Comparison of ENCODE assay signal across 10 cellular contexts in the genomic region with DNA sequence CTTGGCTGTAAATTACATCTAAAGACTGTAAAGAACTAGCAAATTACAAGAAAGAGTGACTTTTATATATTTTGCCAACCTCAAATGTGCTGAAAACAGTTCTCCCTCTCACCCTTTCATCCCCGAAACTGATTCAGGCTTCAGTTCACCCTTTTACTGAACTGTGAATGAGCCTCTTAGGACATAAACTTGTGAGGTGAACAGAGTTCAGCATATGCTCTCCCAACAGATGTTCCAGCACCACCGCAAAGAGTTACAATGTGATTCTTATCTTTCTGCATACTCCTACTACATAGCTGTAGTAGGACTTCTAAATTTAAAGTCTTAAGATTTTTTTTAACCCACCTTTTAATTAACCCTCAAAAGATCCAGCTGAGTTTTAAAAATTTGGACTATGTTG. TPM values are rescaled to one million over a fixed set of nuclear protein-coding genes. Genes with fewer than 3 reads are reported as not detected.
DNase-seq lines count a peak whose midpoint lies in the region; ATAC-seq, FAIRE-seq and TF ChIP-seq lines count a peak whose summit lies in the region.
"Had no signal": no experiment of that assay in that cellular context is flagged by ENCODE, and none has a peak within 500 bp of the region (broad histone marks: within the 10 kb centered on the region; RNA-seq: fewer than 3 reads in every experiment).

No MANE protein-coding gene starts in this region.

- no peaks in the 10 kb centered on the region for H3K36me3 ChIP-seq in lower lobe of right lung

- TF ChIP-seq CTCF in A549 (IDR thresholded peaks at IDR 0.05) (no peak), HFF-Myc (IDR thresholded peaks at IDR 0.05; ENCODE audit: low read depth, low read length, missing control alignments) (no peak), lower lobe of right lung (IDR thresholded peaks at IDR 0.05) (no peak)

- POLR2A ChIA-PET in A549 (lab: Yijun Ruan, JAX): no interaction called here
- POLR2A ChIA-PET in HEK293T (lab: Yijun Ruan, JAX): no interaction called here

- H3K4me1 ChIP-seq in A549: peaks cover 11% of the 10 kb centered on the region; the same call in 1 of the 3 replicates
- peaks cover 29% of the 10 kb centered on the region for H3K4me1 ChIP-seq in lower lobe of right lung

- no peaks in the 10 kb centered on the region for H3K27me3 ChIP-seq in lower lobe of right lung (ENCODE audit: low read depth)

- whole genome bisulfite sequencing in A549 (ENCODE audit: missing lambda C conversion rate): 60% methylated on average over 2 of the region's 2 CpGs

- TF ChIP-seq RAD21 in A549 (conservative IDR thresholded peaks at IDR 0.05 in 1 of 2, IDR thresholded peaks at IDR 0.05 in 1 of 2): no peak

- H3K9me3 ChIP-seq in A549: no peaks in the 10 kb centered on the region
- H3K9me3 ChIP-seq in lower lobe of right lung: no peaks in the 10 kb centered on the region

- intact Hi-C loops in lower lobe of right lung (cut with DNase I): no loop called here

- DNase-seq in A549 (ENCODE audit: low read depth in 1 of 2, low spot score in 1 of 2): no peak
- DNase-seq in HFF-Myc (ENCODE audit: extremely low read depth, low read depth): no peak
- DNase-seq in amniotic epithelial cell (ENCODE audit: low read depth): peak; percentile 80
- DNase-seq in lower lobe of right lung: no peak
- DNase-seq in kidney glomerular epithelial cell (lab: John Stamatoyannopoulos, UW): no peak
- DNase-seq in HEK293T (ENCODE audit: extremely low spot score): no peak
- no peak for DNase-seq in NCI-H1417 treated with DMSO at 0.1 percent for 48 hours (lab: John Stamatoyannopoulos, UW)
- DNase-seq: NCI-H2227 treated with DMSO at 0.1 percent for 48 hours; stimulated activated CD8-positive, alpha-beta memory T cell treated with anti-CD3 and anti-CD28 coated beads, Interleukin-4, amount 100 ng/mL, for 48 hours had no signal

- peak overlapping the region in 1 of 2 experiments; percentile 99; a peak in 1 of 6 replicates for H3K27ac ChIP-seq in A549
- H3K27ac ChIP-seq in lower lobe of right lung: no peak overlapping the region

- CTCF ChIA-PET in A549 (lab: Yijun Ruan, JAX) (interaction anchor here (0.8 to 1.3 kb wide), 2 partner anchors 96 to 100 kb away, joined by 4 read pairs; no protein-coding TSS in a partner anchor), HEK293T (lab: Yijun Ruan, JAX) (interaction anchor here (0.8 to 1.2 kb wide), 2 partner anchors 96 to 495 kb away, joined by 3 read pairs; no protein-coding TSS in a partner anchor)

- TF ChIP-seq POLR2A in A549 (IDR thresholded peaks at IDR 0.05; ENCODE audit: low read length): no peak

- FAIRE-seq in A549 (lab: Jason Lieb, UNC): no peak

- TF ChIP-seq EP300 in A549 (IDR thresholded peaks at IDR 0.05): no peak

- peak overlapping the region; percentile 84 for H3K4me2 ChIP-seq in A549

- H3K4me3 ChIP-seq in A549: peak overlapping the region; percentile 92
- peak overlapping the region; percentile 76 for H3K4me3 ChIP-seq in HFF-Myc (replicated peaks; ENCODE audit: low read depth, low read length)
- peak overlapping the region; percentile 92 for H3K4me3 ChIP-seq in lower lobe of right lung

- ATAC-seq in A549 (no peak), lower lobe of right lung (no peak), GM19023 (IDR thresholded peaks at IDR 0.05; ENCODE audit: unreplicated experiment) (no peak)

TF ChIP-seq in A549, 52 proteins besides CTCF, POLR2A, EP300 and RAD21:
- TF ChIP-seq RNF2 (IDR thresholded peaks at IDR 0.05; ENCODE audit: borderline replicate concordance, low read depth) (no peak), CBX2 (IDR thresholded peaks at IDR 0.05; ENCODE audit: borderline replicate concordance, low read depth) (no peak), CHD2 (IDR thresholded peaks at IDR 0.05; ENCODE audit: low read length, partially characterized antibody) (no peak), USF2 (IDR thresholded peaks at IDR 0.05) (no peak), CBX8 (IDR thresholded peaks at IDR 0.05) (no peak), CHD4 (IDR thresholded peaks at IDR 0.05; ENCODE audit: borderline replicate concordance) (no peak)
- TF ChIP-seq, protein P1, sequence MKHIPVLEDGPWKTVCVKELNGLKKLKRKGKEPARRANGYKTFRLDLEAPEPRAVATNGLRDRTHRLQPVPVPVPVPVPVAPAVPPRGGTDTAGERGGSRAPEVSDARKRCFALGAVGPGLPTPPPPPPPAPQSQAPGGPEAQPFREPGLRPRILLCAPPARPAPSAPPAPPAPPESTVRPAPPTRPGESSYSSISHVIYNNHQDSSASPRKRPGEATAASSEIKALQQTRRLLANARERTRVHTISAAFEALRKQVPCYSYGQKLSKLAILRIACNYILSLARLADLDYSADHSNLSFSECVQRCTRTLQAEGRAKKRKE (CRISPR knock-in tag; IDR thresholded peaks at IDR 0.05; ENCODE audit: low read depth): no peak
- TF ChIP-seq, protein P2, sequence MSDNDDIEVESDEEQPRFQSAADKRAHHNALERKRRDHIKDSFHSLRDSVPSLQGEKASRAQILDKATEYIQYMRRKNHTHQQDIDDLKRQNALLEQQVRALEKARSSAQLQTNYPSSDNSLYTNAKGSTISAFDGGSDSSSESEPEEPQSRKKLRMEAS (IDR thresholded peaks at IDR 0.05): no peak
TF ChIP-seq in A549: peak in this region for 0.

TF ChIP-seq in HEK293T, 16 proteins besides CTCF, POLR2A, EP300 and RAD21:
- TF ChIP-seq, protein P3, sequence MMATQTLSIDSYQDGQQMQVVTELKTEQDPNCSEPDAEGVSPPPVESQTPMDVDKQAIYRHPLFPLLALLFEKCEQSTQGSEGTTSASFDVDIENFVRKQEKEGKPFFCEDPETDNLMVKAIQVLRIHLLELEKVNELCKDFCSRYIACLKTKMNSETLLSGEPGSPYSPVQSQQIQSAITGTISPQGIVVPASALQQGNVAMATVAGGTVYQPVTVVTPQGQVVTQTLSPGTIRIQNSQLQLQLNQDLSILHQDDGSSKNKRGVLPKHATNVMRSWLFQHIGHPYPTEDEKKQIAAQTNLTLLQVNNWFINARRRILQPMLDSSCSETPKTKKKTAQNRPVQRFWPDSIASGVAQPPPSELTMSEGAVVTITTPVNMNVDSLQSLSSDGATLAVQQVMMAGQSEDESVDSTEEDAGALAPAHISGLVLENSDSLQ (IDR thresholded peaks at IDR 0.05): no peak
- TF ChIP-seq SUZ12 (IDR thresholded peaks at IDR 0.05): no peak

RNA-seq across cellular contexts. Expression of gene ZCCHC2, which starts 1.2 kb away (rescaled TPM):
- 12.5 and 15.5 TPM in 2 replicates for polyA plus RNA-seq in A549 (2011; rRNA removed)
- polyA plus RNA-seq in A549 (2012; cell fraction: cytosol; rRNA removed): 7.6 and 9.2 TPM in 2 replicates
- 11.4 and 15.1 TPM in 2 replicates for polyA plus RNA-seq in A549 (2012; cell fraction: nucleus; rRNA removed)
- polyA plus RNA-seq in A549 (2017; fragmentation: RNase III; extraction: RNeasy Plus Mini Kit Qiagen cat#74134 plus additional on column Dnase treatment): 7.5 to 8.4 TPM (median 7.6 TPM) in 3 replicates
- 27.3 and 32.6 TPM in 2 replicates for polyA minus RNA-seq in A549 (2011; rRNA and poly(A)+ RNA removed)
- total RNA-seq in lower lobe of right lung: 51.9 TPM
